Comparison of ENCODE assay signal across 12 cellular contexts in the genomic region with DNA sequence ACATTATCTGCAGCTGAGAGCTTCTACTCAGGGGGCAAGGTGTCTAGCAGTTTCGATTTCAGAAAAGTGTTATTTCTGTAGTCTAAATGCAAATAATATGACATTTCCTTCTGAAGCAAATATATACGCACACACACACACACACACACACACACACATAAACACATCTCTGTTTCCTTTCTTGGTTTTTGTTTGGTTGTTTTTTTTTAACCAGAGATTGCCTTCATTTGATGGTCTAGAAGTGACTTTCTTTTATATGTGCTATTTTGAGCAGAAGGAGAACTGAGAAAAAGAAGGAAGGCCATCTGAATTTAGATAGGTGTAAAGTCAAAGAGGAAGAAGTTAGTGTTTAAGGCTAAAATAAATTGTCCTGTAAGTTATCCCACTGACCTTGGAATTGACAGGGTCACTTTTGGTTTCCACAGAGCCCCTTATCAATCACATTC.
DNase-seq lines count a peak whose midpoint lies in the region; ATAC-seq and TF ChIP-seq lines count a peak whose summit lies in the region.
"Had no signal": no experiment of that assay in that cellular context is flagged by ENCODE, and none has a peak within 500 bp of the region (broad histone marks: within the 10 kb centered on the region; RNA-seq: fewer than 3 reads in every experiment).

No MANE protein-coding gene starts in this region.

- H3K4me1 ChIP-seq in OCI-LY3 (ENCODE audit: low read length) = peaks cover 43% of the 10 kb centered on the region

- no peaks in the 10 kb centered on the region for H3K36me3 ChIP-seq in OCI-LY3 (replicated peaks; ENCODE audit: low read depth, low read length)

- peaks cover 5% of the 10 kb centered on the region for H3K4me1 Mint-ChIP-seq in progenitor cell of endocrine pancreas (ENCODE audit: low read depth)
- H3K4me1 Mint-ChIP-seq: CD4-positive, alpha-beta memory T cell had no signal

- H3K9me3 ChIP-seq in OCI-LY3 (ENCODE audit: insufficient read depth, low read length) = no peaks in the 10 kb centered on the region

- peak overlapping the region; percentile 53; the same call in 1 of the 2 replicates for H3K9ac ChIP-seq in OCI-LY3 (ENCODE audit: low read length)

- no peaks in the 10 kb centered on the region for H3K79me2 ChIP-seq in OCI-LY3 (ENCODE audit: low read length)

- peak overlapping the region; percentile 87 for H3K27ac ChIP-seq in OCI-LY3 (ENCODE audit: low read length)

- peak overlapping the region; percentile 72 for H3K4me2 ChIP-seq in OCI-LY3 (ENCODE audit: low read length)

- DNase-seq in stimulated activated CD4-positive, alpha-beta T cell treated with anti-CD3 and anti-CD28 coated beads, Interleukin-4, amount 100 ng/mL, for 4 hours = no peak
- DNase-seq in activated CD4-positive, CD25-positive, alpha-beta regulatory T cell treated with anti-CD3 and anti-CD28 coated beads, Interleukin-2, amount 50 U/mL, for 72 hours = no peak
- DNase-seq in NCI-H146 (lab: John Stamatoyannopoulos, UW) = no peak
- no peak for DNase-seq in progenitor cell of endocrine pancreas (ENCODE audit: low spot score, unreplicated experiment)
- DNase-seq: activated CD4-positive, alpha-beta T cell treated with anti-CD3 and anti-CD28 coated beads for 1 hour; CD4-positive, alpha-beta memory T cell; naive thymus-derived CD8-positive, alpha-beta T cell had no signal

- H2AFZ ChIP-seq in OCI-LY3 (ENCODE audit: low read depth, low read length) = 0 out of 2 replicates have a peak overlapping the region, but pooled peaks have one; percentile 15

- no peak for TF ChIP-seq CTCF in OCI-LY3 (IDR thresholded peaks at IDR 0.05; ENCODE audit: low read depth, low read length)
- TF ChIP-seq CTCF in progenitor cell of endocrine pancreas (IDR thresholded peaks at IDR 0.05; ENCODE audit: unreplicated experiment) = no peak

- H3K27ac Mint-ChIP-seq in progenitor cell of endocrine pancreas = no peak overlapping the region
- H3K27ac Mint-ChIP-seq: CD4-positive, alpha-beta memory T cell; naive thymus-derived CD8-positive, alpha-beta T cell had no signal

- H3K27me3 ChIP-seq in OCI-LY3 (ENCODE audit: low read depth, low read length) = no peaks in the 10 kb centered on the region

- H3K27me3 Mint-ChIP-seq in progenitor cell of endocrine pancreas = no peaks in the 10 kb centered on the region
- H3K27me3 Mint-ChIP-seq: CD4-positive, alpha-beta memory T cell had no signal

- H4K20me1 ChIP-seq in OCI-LY3 (ENCODE audit: insufficient read depth, low read length) = no peaks in the 10 kb centered on the region

- no peaks in the 10 kb centered on the region for H3K36me3 Mint-ChIP-seq in progenitor cell of endocrine pancreas (ENCODE audit: insufficient read depth)
- H3K36me3 Mint-ChIP-seq: CD4-positive, alpha-beta memory T cell; naive thymus-derived CD8-positive, alpha-beta T cell had no signal

- H3K4me3 ChIP-seq in OCI-LY3 (ENCODE audit: low read length) = peak overlapping the region; percentile 48

- H3K9me3 Mint-ChIP-seq in progenitor cell of endocrine pancreas (ENCODE audit: low read depth) = no peaks in the 10 kb centered on the region
- H3K9me3 Mint-ChIP-seq: naive thymus-derived CD8-positive, alpha-beta T cell had no signal

- TF ChIP-seq POLR2A in GM18505 (IDR thresholded peaks at IDR 0.05; ENCODE audit: borderline replicate concordance, extremely low read depth, insufficient read depth, insufficient read length) = no peak

- peak; percentile 74 for ATAC-seq in GM18505 (IDR thresholded peaks at IDR 0.05; ENCODE audit: unreplicated experiment)
- peak; percentile 80 for ATAC-seq in GM21390 (IDR thresholded peaks at IDR 0.05; ENCODE audit: unreplicated experiment)
- peak; percentile 77 for ATAC-seq in HG03066 (IDR thresholded peaks at IDR 0.05; ENCODE audit: low read depth, unreplicated experiment)
- ATAC-seq: naive thymus-derived CD8-positive, alpha-beta T cell; Panc1 had no signal

- H3K4me3 Mint-ChIP-seq in progenitor cell of endocrine pancreas (ENCODE audit: low read depth) = no peak overlapping the region
- H3K4me3 Mint-ChIP-seq: naive thymus-derived CD8-positive, alpha-beta T cell had no signal
